In the genomic region with DNA sequence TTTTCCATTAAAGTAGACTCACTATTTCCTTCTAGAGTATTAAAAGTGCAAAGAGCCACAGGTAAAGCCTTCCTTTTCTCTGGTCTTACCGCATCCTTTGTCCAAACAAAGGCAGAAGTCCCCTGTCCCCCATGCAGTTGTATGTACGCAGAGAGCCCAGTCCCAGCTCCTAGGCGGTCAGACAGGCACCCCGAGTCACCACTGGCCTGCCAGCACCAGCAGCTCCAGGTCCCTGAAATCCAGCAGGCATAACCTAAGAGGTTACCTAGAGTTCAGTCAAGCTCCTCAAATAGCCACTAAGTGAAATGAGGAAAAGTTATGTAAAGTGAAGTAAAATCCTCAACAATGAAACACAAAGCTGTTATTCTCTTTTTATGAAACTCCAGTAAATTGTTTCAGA, we compare ENCODE assay signal across 20 cellular contexts.
DNase-seq lines count a peak whose midpoint lies in the region; TF ChIP-seq lines count a peak whose summit lies in the region.
"Had no signal": no experiment of that assay in that cellular context is flagged by ENCODE, and none has a peak within 500 bp of the region (broad histone marks: within the 10 kb centered on the region; RNA-seq: fewer than 3 reads in every experiment).

No MANE protein-coding gene starts in this region.

- peak overlapping the region; percentile 90 for H3K4me3 Mint-ChIP-seq in HFFc6
- H3K4me3 Mint-ChIP-seq: CD4-positive, CD25-positive, alpha-beta regulatory T cell had no signal

- H3K4ac ChIP-seq in mesenchymal stem cell (ENCODE audit: low read depth in 1 of 2, low read length in 2 of 2), result no peak overlapping the region

- H3K36me3 Mint-ChIP-seq in HFFc6 (ENCODE audit: low read depth), result no peaks in the 10 kb centered on the region
- H3K36me3 Mint-ChIP-seq: CD4-positive, CD25-positive, alpha-beta regulatory T cell had no signal

- WGBS in mesenchymal stem cell, result 84% methylated on average over 4 of the region's 4 CpGs

- no peak overlapping the region for H3K14ac ChIP-seq in mesenchymal stem cell (ENCODE audit: low read length in 2 of 2)

- H3K79me1 ChIP-seq in mesenchymal stem cell (replicated peaks; ENCODE audit: low read length, poor library complexity, severe bottlenecking), result no peaks in the 10 kb centered on the region

- H3K27me3 ChIP-seq in mesenchymal stem cell (ENCODE audit: control insufficient read depth in 1 of 2, insufficient read depth in 1 of 2, low read length in 2 of 2) (peaks cover 0 to 28% of the 10 kb centered on the region in 2 experiments), vagina (no peaks in the 10 kb centered on the region)

- H2BK15ac ChIP-seq in mesenchymal stem cell (ENCODE audit: low read depth, poor library complexity, severe bottlenecking), result no peak overlapping the region

- intact Hi-C loops in vagina (cut with DNase I), result no loop called here

- TF ChIP-seq CTCF in HFFc6 (IDR thresholded peaks at IDR 0.05), result no peak
- no peak for TF ChIP-seq CTCF in vagina (IDR thresholded peaks at IDR 0.05)

- no peak overlapping the region for H3K18ac ChIP-seq in mesenchymal stem cell (ENCODE audit: low read depth in 1 of 2, low read length in 2 of 2)

- H2BK12ac ChIP-seq in mesenchymal stem cell (ENCODE audit: low read length in 2 of 2), result no peak overlapping the region

- TF ChIP-seq POLR2A in vagina (IDR thresholded peaks at IDR 0.05), result no peak

- H3K9ac ChIP-seq in mesenchymal stem cell (ENCODE audit: low read length), result peak overlapping the region; percentile 95
- H3K9ac ChIP-seq: KMS-11 had no signal

- no peaks in the 10 kb centered on the region for H3K9me3 Mint-ChIP-seq in HFFc6

- no peak overlapping the region for H3K4me2 ChIP-seq in mesenchymal stem cell (ENCODE audit: low read length, poor library complexity, severe bottlenecking)
- H3K4me2 ChIP-seq: KMS-11 had no signal

- H3K27ac Mint-ChIP-seq in HFFc6, result peak overlapping the region; percentile 95
- H3K27ac Mint-ChIP-seq: CD4-positive, CD25-positive, alpha-beta regulatory T cell had no signal

- H3K27ac ChIP-seq in mesenchymal stem cell (ENCODE audit: low read length, poor library complexity, severe bottlenecking) (no peak overlapping the region), vagina (peak overlapping the region; percentile 59)
- H3K27ac ChIP-seq: 22Rv1, KMS-11, RWPE1, SJCRH30 had no signal

- H2BK120ac ChIP-seq in mesenchymal stem cell (ENCODE audit: low read depth, low read length), result no peak overlapping the region

- no peak overlapping the region for H4K8ac ChIP-seq in mesenchymal stem cell (ENCODE audit: low read length)

- H3K4me1 ChIP-seq in mesenchymal stem cell (ENCODE audit: control insufficient read depth, insufficient read depth, low read depth, low read length) (no peaks in the 10 kb centered on the region), vagina (peaks cover 14% of the 10 kb centered on the region)
- H3K4me1 ChIP-seq: SJCRH30 had no signal

- H3K4me1 Mint-ChIP-seq in HFFc6 (ENCODE audit: low read depth), result peaks cover 77% of the 10 kb centered on the region
- H3K4me1 Mint-ChIP-seq: CD4-positive, CD25-positive, alpha-beta regulatory T cell had no signal

- no peaks in the 10 kb centered on the region; the same call in 1 of the 2 replicates for H3K27me3 Mint-ChIP-seq in HFFc6 (ENCODE audit: insufficient read depth)

- no peak overlapping the region for H4K91ac ChIP-seq in mesenchymal stem cell (ENCODE audit: low read length)

- H3K4me3 ChIP-seq in mesenchymal stem cell (ENCODE audit: insufficient read depth in 1 of 2, low read depth in 1 of 2, low read length in 2 of 2), result peak overlapping the region in 1 of 2 experiments; percentile 71
- H3K4me3 ChIP-seq in vagina, result peak overlapping the region in 1 of 2 donors; percentile 3
- H3K4me3 ChIP-seq: SJCRH30 had no signal

- H2AFZ ChIP-seq in mesenchymal stem cell (ENCODE audit: low read depth, low read length), result no peak overlapping the region

- no peaks in the 10 kb centered on the region for H3K36me3 ChIP-seq in mesenchymal stem cell (ENCODE audit: control insufficient read depth in 1 of 2, insufficient read depth in 2 of 2, low read depth in 1 of 2, low read length in 2 of 2)
- H3K36me3 ChIP-seq in vagina, result no peaks in the 10 kb centered on the region
- H3K36me3 ChIP-seq: SJCRH30 had no signal

- H3K9me3 ChIP-seq in mesenchymal stem cell (ENCODE audit: control insufficient read depth, low read length) (no peaks in the 10 kb centered on the region), vagina (no peaks in the 10 kb centered on the region)
- H3K9me3 ChIP-seq: SJCRH30 had no signal

- DNase-seq in NCI-H748 (lab: John Stamatoyannopoulos, UW; ENCODE audit: unreplicated experiment) (peak; percentile 6), NCI-H748 treated with DMSO at 0.1 percent for 48 hours (lab: John Stamatoyannopoulos, UW) (no peak), HFFc6 (peak; percentile 49), mesenchymal stem cell (no peak), vagina (ENCODE audit: extremely low spot score in 2 of 2) (no peak), glomerular visceral epithelial cell (ENCODE audit: extremely low spot score) (no peak), T1000 (lab: John Stamatoyannopoulos, UW) (no peak), mesenteric fat pad (ENCODE audit: low spot score) (no peak)
- DNase-seq: CD4-positive, CD25-positive, alpha-beta regulatory T cell; DMS53; GDM1; MM.1S; NCI-H187 treated with DMSO at 0.1 percent for 48 hours; NCI-H2171; NCI-H510A; OCI-M1; SJCRH30 had no signal

- H2BK5ac ChIP-seq in mesenchymal stem cell (ENCODE audit: low read depth, low read length, poor library complexity, severe bottlenecking), result no peak overlapping the region

- H2AK5ac ChIP-seq in mesenchymal stem cell (ENCODE audit: low read length, severe bottlenecking), result no peak overlapping the region

- no peak overlapping the region for H3K23ac ChIP-seq in mesenchymal stem cell (ENCODE audit: low read length in 2 of 2)

Comparison
In these comparisons a context has a peak if more than half of its experiments do, and no peak if none do; other contexts are left out.
1. DNase-seq: peak in NCI-H748 (single experiment) and HFFc6 (single experiment); none in NCI-H748 treated with DMSO at 0.1 percent for 48 hours (single experiment), mesenchymal stem cell (single experiment), vagina (0 of 2), glomerular visceral epithelial cell (single experiment), T1000 (single experiment) and mesenteric fat pad (single experiment).